Comparison of ENCODE assay signal across 8 cellular contexts in the genomic region with DNA sequence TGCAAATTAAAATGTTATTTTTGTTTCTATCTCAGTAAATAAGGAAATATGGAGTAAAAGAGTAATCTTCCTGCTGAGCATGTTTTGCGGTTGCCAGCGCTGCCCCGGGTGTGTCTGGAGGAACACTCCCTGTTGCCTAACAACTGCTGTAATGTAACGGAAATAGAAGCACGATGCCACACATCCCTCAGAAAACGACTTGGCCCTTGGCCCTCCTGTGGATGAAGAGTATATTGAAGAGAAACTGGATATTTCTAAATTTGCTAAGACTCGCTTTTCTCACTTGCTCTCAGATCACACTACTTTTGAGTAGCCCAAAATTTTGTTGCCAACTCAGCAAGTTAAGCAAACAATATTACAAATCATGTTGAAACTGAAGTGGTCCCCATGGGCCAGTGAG. TPM values are rescaled to one million over a fixed set of nuclear protein-coding genes. Genes with fewer than 3 reads are reported as not detected.
DNase-seq lines count a peak whose midpoint lies in the region; ATAC-seq and TF ChIP-seq lines count a peak whose summit lies in the region.

No MANE protein-coding gene starts in this region.

- TF ChIP-seq POLR2A in prostate gland (IDR thresholded peaks at IDR 0.05) = no peak

- CTCF ChIA-PET in activated CD8-positive, alpha-beta memory T cell treated with anti-CD3 and anti-CD28 coated beads, Interleukin-2, amount 10 ng/mL, durations not matched to agents 7 days and 5 days (lab: Charles Lee) = interaction anchor here (1.3 kb wide), 1 partner anchor 75 kb away, joined by 3 read pairs; no protein-coding TSS in a partner anchor
- CTCF ChIA-PET in PC-9 (lab: Charles Lee) = no interaction called here

- H3K9me2 ChIP-seq in PC-9 (ENCODE audit: insufficient read depth) = no peaks in the 10 kb centered on the region

- no peak overlapping the region for H3K27ac Mint-ChIP-seq in activated CD8-positive, alpha-beta memory T cell treated with anti-CD3 and anti-CD28 coated beads, Interleukin-2, amount 10 ng/mL, durations not matched to agents 7 days and 5 days

- TF ChIP-seq CTCF in PC-9 (conservative IDR thresholded peaks at IDR 0.05) (peak; percentile 56), prostate gland (IDR thresholded peaks at IDR 0.05) (peak in 1 of 4 experiments; percentile 49)

- peaks cover 27% of the 10 kb centered on the region for H3K4me1 Mint-ChIP-seq in activated CD8-positive, alpha-beta memory T cell treated with anti-CD3 and anti-CD28 coated beads, Interleukin-2, amount 10 ng/mL, durations not matched to agents 7 days and 5 days

- no TSS peak for BruUV-seq in PC-9 (replicated peaks; lab: Mats Ljungman, UMichigan)

- no peak overlapping the region for H3K4me2 ChIP-seq in PC-9

- H3K79me2 ChIP-seq in PC-9 (ENCODE audit: low read depth) = no peaks in the 10 kb centered on the region

- H3K9me3 Mint-ChIP-seq in activated CD8-positive, alpha-beta memory T cell treated with anti-CD3 and anti-CD28 coated beads, Interleukin-2, amount 10 ng/mL, durations not matched to agents 7 days and 5 days (ENCODE audit: low read depth) = peaks cover 3% of the 10 kb centered on the region

- H3K4me3 ChIP-seq in PC-9 = no peak overlapping the region
- no peak overlapping the region for H3K4me3 ChIP-seq in prostate gland

- no peaks in the 10 kb centered on the region for H3F3A ChIP-seq in PC-9 (ENCODE audit: insufficient read depth, low read depth)

- peak; percentile 55 for DNase-seq in activated CD8-positive, alpha-beta memory T cell treated with anti-CD3 and anti-CD28 coated beads, Interleukin-2, amount 10 ng/mL, durations not matched to agents 7 days and 5 days
- no peak for DNase-seq in activated CD8-positive, alpha-beta memory T cell treated with anti-CD3 and anti-CD28 coated beads for 24 hours
- DNase-seq in PC-9 (peak; percentile 29 to 79), glomerular endothelial cell (ENCODE audit: extremely low read depth, low read depth, low spot score) (peak; percentile 55), prostate gland (ENCODE audit: low spot score) (peak; percentile 37)
- peak; percentile 17 for DNase-seq in activated naive CD4-positive, alpha-beta T cell treated with anti-CD3 and anti-CD28 coated beads, Interleukin-2, amount 50 U/mL, for 16 hours

- H3K27me3 Mint-ChIP-seq in activated CD8-positive, alpha-beta memory T cell treated with anti-CD3 and anti-CD28 coated beads, Interleukin-2, amount 10 ng/mL, durations not matched to agents 7 days and 5 days = peaks cover 48% of the 10 kb centered on the region

- POLR2A ChIA-PET in PC-9 (lab: Charles Lee; ENCODE audit: unreplicated experiment) = no interaction called here

- ATAC-seq in activated CD8-positive, alpha-beta memory T cell treated with anti-CD3 and anti-CD28 coated beads, Interleukin-2, amount 10 ng/mL, durations not matched to agents 7 days and 5 days = peak; percentile 83
- ATAC-seq in HG03039 (IDR thresholded peaks at IDR 0.05; ENCODE audit: unreplicated experiment) (peak; percentile 40), GM21528 (IDR thresholded peaks at IDR 0.05; ENCODE audit: low FRiP score, unreplicated experiment) (no peak)

- H3K4me1 ChIP-seq in PC-9 (replicated peaks; ENCODE audit: insufficient read depth) (no peaks in the 10 kb centered on the region), prostate gland (replicated peaks) (no peaks in the 10 kb centered on the region)

- H3K9me3 ChIP-seq in PC-9 (ENCODE audit: insufficient read depth, low read depth) (no peaks in the 10 kb centered on the region), prostate gland (no peaks in the 10 kb centered on the region)

- no peak overlapping the region for H2AFZ ChIP-seq in PC-9

- H3K27me3 ChIP-seq in PC-9 (ENCODE audit: insufficient read depth, low read depth) = peaks cover 59% of the 10 kb centered on the region
- H3K27me3 ChIP-seq in prostate gland (replicated peaks; ENCODE audit: insufficient read depth) = no peaks in the 10 kb centered on the region

- H3K4me3 Mint-ChIP-seq in activated CD8-positive, alpha-beta memory T cell treated with anti-CD3 and anti-CD28 coated beads, Interleukin-2, amount 10 ng/mL, durations not matched to agents 7 days and 5 days = no peak overlapping the region

- intact Hi-C loops in PC-9 (cut with micrococcal nuclease; ENCODE audit: unreplicated experiment) = no loop called here
- intact Hi-C loops in prostate gland (cut with DNase I) = no loop called here

- H3K36me3 Mint-ChIP-seq in activated CD8-positive, alpha-beta memory T cell treated with anti-CD3 and anti-CD28 coated beads, Interleukin-2, amount 10 ng/mL, durations not matched to agents 7 days and 5 days = peaks cover 4% of the 10 kb centered on the region

- H4K20me1 ChIP-seq in PC-9 (ENCODE audit: insufficient read depth) = no peaks in the 10 kb centered on the region

- H3K36me3 ChIP-seq in PC-9 (ENCODE audit: low read depth) (no peaks in the 10 kb centered on the region), prostate gland (no peaks in the 10 kb centered on the region)

- WGBS in prostate gland = 11% methylated on average over 7 of the region's 7 CpGs

- H3K27ac ChIP-seq in PC-9 (no peak overlapping the region), prostate gland (no peak overlapping the region)

RNA-seq across cellular contexts. Expression of gene CX3CR1, which starts 18.9 kb away (rescaled TPM):
- total RNA-seq in activated CD8-positive, alpha-beta memory T cell treated with anti-CD3 and anti-CD28 coated beads, Interleukin-2, amount 10 ng/mL, durations not matched to agents 7 days and 5 days = 1 to 10 TPM in 1 of 2 experiments, under 1 TPM in 1; 0.41 to 3.7 TPM
- total RNA-seq in PC-9 (2021) = not detected in 2 replicates
- total RNA-seq in glomerular endothelial cell = not detected in 2 replicates
- 1 to 10 TPM; 2.7 to 3.4 TPM for total RNA-seq in prostate gland
